Comparison of ENCODE assay signal across 16 cellular contexts in the genomic region with DNA sequence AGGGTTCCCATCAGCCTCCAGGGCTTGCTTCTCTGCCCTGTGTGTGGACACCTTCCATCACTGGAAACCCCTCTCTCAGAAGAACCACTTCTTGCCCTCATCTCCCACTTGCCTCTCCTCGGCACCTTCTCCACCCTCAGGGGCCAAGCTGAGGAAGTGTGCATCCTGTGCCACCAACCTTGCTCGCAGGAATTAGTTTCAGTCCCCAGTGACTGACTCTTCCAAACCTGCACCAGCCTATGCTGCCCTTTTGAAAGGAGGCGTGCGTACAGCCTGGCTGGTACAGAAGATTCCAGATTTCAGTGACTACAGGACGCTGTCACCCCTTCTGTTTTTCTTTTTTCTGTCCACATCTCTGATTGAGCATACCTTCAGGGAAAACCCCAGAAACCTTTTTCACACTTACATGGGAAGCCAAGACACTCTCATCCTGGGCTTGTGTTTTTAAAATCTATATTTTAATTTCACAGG.
DNase-seq lines count a peak whose midpoint lies in the region; ATAC-seq lines count a peak whose summit lies in the region.
"Had no signal": no experiment of that assay in that cellular context is flagged by ENCODE, and none has a peak within 500 bp of the region (broad histone marks: within the 10 kb centered on the region; RNA-seq: fewer than 3 reads in every experiment).

No MANE protein-coding gene starts in this region.

- peak overlapping the region; percentile 92 for H3K27ac Mint-ChIP-seq in activated CD4-positive, alpha-beta memory T cell treated with anti-CD3 and anti-CD28 coated beads for 36 hours
- H3K27ac Mint-ChIP-seq in activated naive CD8-positive, alpha-beta T cell treated with anti-CD3 and anti-CD28 coated beads, Interleukin-2, amount 50 U/mL, for 24 hours = peak overlapping the region; percentile 92
- H3K27ac Mint-ChIP-seq in stimulated activated naive CD8-positive, alpha-beta T cell treated with anti-CD3 and anti-CD28 coated beads, Interleukin-15, Interleukin-2, amounts not matched to agents 100 ng/mL and 50 ng/mL, for 24 hours = peak overlapping the region; percentile 94

- peak overlapping the region; percentile 40 for H3K4me3 Mint-ChIP-seq in activated CD4-positive, alpha-beta memory T cell treated with anti-CD3 and anti-CD28 coated beads for 36 hours
- H3K4me3 Mint-ChIP-seq in activated naive CD8-positive, alpha-beta T cell treated with anti-CD3 and anti-CD28 coated beads, Interleukin-2, amount 50 U/mL, for 24 hours = peak overlapping the region; percentile 43
- H3K4me3 Mint-ChIP-seq in stimulated activated naive CD8-positive, alpha-beta T cell treated with anti-CD3 and anti-CD28 coated beads, Interleukin-15, Interleukin-2, amounts not matched to agents 100 ng/mL and 50 ng/mL, for 24 hours = peak overlapping the region; percentile 35

- H3K4me1 Mint-ChIP-seq in activated CD4-positive, alpha-beta memory T cell treated with anti-CD3 and anti-CD28 coated beads for 36 hours (ENCODE audit: low read depth) = peaks cover 95% of the 10 kb centered on the region
- peaks cover 98% of the 10 kb centered on the region for H3K4me1 Mint-ChIP-seq in activated naive CD8-positive, alpha-beta T cell treated with anti-CD3 and anti-CD28 coated beads, Interleukin-2, amount 50 U/mL, for 24 hours
- H3K4me1 Mint-ChIP-seq in stimulated activated naive CD8-positive, alpha-beta T cell treated with anti-CD3 and anti-CD28 coated beads, Interleukin-15, Interleukin-2, amounts not matched to agents 100 ng/mL and 50 ng/mL, for 24 hours (ENCODE audit: low read depth) = peaks cover 98% of the 10 kb centered on the region

- CTCF ChIA-PET in activated CD4-positive, alpha-beta memory T cell treated with anti-CD3 and anti-CD28 coated beads for 36 hours (lab: Charles Lee) = interaction anchor here (1.0 to 14.5 kb wide), 9 partner anchors 21 to 291 kb away, joined by 3 to 167 read pairs (median 7); no protein-coding TSS in a partner anchor

- no peaks in the 10 kb centered on the region for H3K27me3 Mint-ChIP-seq in activated CD4-positive, alpha-beta memory T cell treated with anti-CD3 and anti-CD28 coated beads for 36 hours
- no peaks in the 10 kb centered on the region for H3K27me3 Mint-ChIP-seq in activated naive CD8-positive, alpha-beta T cell treated with anti-CD3 and anti-CD28 coated beads, Interleukin-2, amount 50 U/mL, for 24 hours
- no peaks in the 10 kb centered on the region for H3K27me3 Mint-ChIP-seq in stimulated activated naive CD8-positive, alpha-beta T cell treated with anti-CD3 and anti-CD28 coated beads, Interleukin-15, Interleukin-2, amounts not matched to agents 100 ng/mL and 50 ng/mL, for 24 hours

- POLR2A ChIA-PET in activated CD4-positive, alpha-beta memory T cell treated with anti-CD3 and anti-CD28 coated beads for 36 hours (lab: Charles Lee) = interaction anchor here (0.9 to 22.4 kb wide), 5 partner anchors 22 to 50 kb away, joined by 3 to 487 read pairs (median 3); no protein-coding TSS in a partner anchor

- ATAC-seq in activated naive CD8-positive, alpha-beta T cell treated with anti-CD3 and anti-CD28 coated beads, Interleukin-2, amount 50 U/mL, for 24 hours = peak; percentile 29
- no peak for ATAC-seq in HG03025 (IDR thresholded peaks at IDR 0.05; ENCODE audit: low FRiP score, unreplicated experiment)
- ATAC-seq: pancreas, right lobe of liver had no signal

- intact Hi-C loops in activated CD4-positive, alpha-beta memory T cell treated with anti-CD3 and anti-CD28 coated beads for 36 hours (cut with micrococcal nuclease) = loop anchor here (1.0 kb wide), 3 partner anchors 22 to 77 kb away; no protein-coding TSS in a partner anchor

- DNase-seq in activated naive CD4-positive, alpha-beta T cell treated with Interleukin-2 at 50 U/mL for 16 hours = peak; percentile 39
- no peak for DNase-seq in activated naive CD4-positive, alpha-beta T cell (lab: John Stamatoyannopoulos, UW)
- DNase-seq in activated CD4-positive, alpha-beta memory T cell treated with anti-CD3 and anti-CD28 coated beads for 36 hours = peak; percentile 63
- no peak for DNase-seq in activated naive CD8-positive, alpha-beta T cell treated with anti-CD3 and anti-CD28 coated beads, Interleukin-2, amount 50 U/mL, for 24 hours
- DNase-seq in HK-2 (ENCODE audit: unreplicated experiment) (no peak), kidney glomerular epithelial cell (lab: John Stamatoyannopoulos, UW) (no peak)
- DNase-seq: amniotic stem cell; central memory CD4-positive, alpha-beta T cell; effector CD8-positive, alpha-beta T cell; GM23248; NK-92 treated with Interleukin-12 subunit alpha and Interleukin-12 subunit beta, amount 100 ng/mL, for 24 hours; pancreas; right lobe of liver; RPMI8226 had no signal

- H3K9me3 Mint-ChIP-seq in activated CD4-positive, alpha-beta memory T cell treated with anti-CD3 and anti-CD28 coated beads for 36 hours = peaks cover 2% of the 10 kb centered on the region
- no peaks in the 10 kb centered on the region for H3K9me3 Mint-ChIP-seq in activated naive CD8-positive, alpha-beta T cell treated with anti-CD3 and anti-CD28 coated beads, Interleukin-2, amount 50 U/mL, for 24 hours
- peaks cover 4% of the 10 kb centered on the region for H3K9me3 Mint-ChIP-seq in stimulated activated naive CD8-positive, alpha-beta T cell treated with anti-CD3 and anti-CD28 coated beads, Interleukin-15, Interleukin-2, amounts not matched to agents 100 ng/mL and 50 ng/mL, for 24 hours

- H3K36me3 Mint-ChIP-seq in activated CD4-positive, alpha-beta memory T cell treated with anti-CD3 and anti-CD28 coated beads for 36 hours = peaks cover 84% of the 10 kb centered on the region
- H3K36me3 Mint-ChIP-seq in activated naive CD8-positive, alpha-beta T cell treated with anti-CD3 and anti-CD28 coated beads, Interleukin-2, amount 50 U/mL, for 24 hours (ENCODE audit: low read depth) = peaks cover 89% of the 10 kb centered on the region
- peaks cover 95% of the 10 kb centered on the region for H3K36me3 Mint-ChIP-seq in stimulated activated naive CD8-positive, alpha-beta T cell treated with anti-CD3 and anti-CD28 coated beads, Interleukin-15, Interleukin-2, amounts not matched to agents 100 ng/mL and 50 ng/mL, for 24 hours (ENCODE audit: low read depth)

Comparison
In these comparisons a context has a peak if more than half of its experiments do, and no peak if none do; other contexts are left out.
1. DNase-seq: peak in activated naive CD4-positive, alpha-beta T cell treated with Interleukin-2 at 50 U/mL for 16 hours (single experiment) and activated CD4-positive, alpha-beta memory T cell treated with anti-CD3 and anti-CD28 coated beads for 36 hours (single experiment); none in activated naive CD4-positive, alpha-beta T cell (0 of 4), activated naive CD8-positive, alpha-beta T cell treated with anti-CD3 and anti-CD28 coated beads, Interleukin-2, amount 50 U/mL, for 24 hours (single experiment), HK-2 (single experiment) and kidney glomerular epithelial cell (single experiment).
2. Peak in every context shown above with its lines, with median percentiles within 50 percentile points of each other: H3K27ac Mint-ChIP-seq and H3K4me3 Mint-ChIP-seq.